In the genomic region with DNA sequence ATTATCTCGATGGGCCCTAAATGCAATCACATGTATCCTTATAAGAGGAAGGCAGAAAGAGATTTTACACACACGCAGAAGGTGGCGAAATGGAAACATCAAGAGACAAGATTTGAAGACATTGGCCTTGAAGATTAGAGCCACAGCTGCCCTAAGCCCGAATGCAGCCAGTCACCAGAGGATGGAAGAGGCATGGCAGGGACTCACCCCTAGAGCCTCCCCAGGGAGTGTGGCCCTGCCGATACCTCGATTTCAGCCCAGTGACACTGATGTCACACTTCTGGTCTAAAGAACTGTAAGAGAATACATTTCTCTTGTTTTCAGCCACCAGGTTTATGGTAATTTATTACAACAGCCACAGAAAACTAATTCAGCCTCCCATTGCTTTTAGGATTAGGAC, we compare ENCODE assay signal across 18 cellular contexts. TPM values are rescaled to one million over a fixed set of nuclear protein-coding genes. Genes with fewer than 3 reads are reported as not detected.
A peak's percentile ranks its signal among the peaks of the same experiment; 100 is the strongest.
DNase-seq lines count a peak whose midpoint lies in the region; ATAC-seq and TF ChIP-seq lines count a peak whose summit lies in the region.
"Had no signal": no experiment of that assay in that cellular context is flagged by ENCODE, and none has a peak within 500 bp of the region (broad histone marks: within the 10 kb centered on the region; RNA-seq: fewer than 3 reads in every experiment).

No MANE protein-coding gene starts in this region.

- no peaks in the 10 kb centered on the region for H3K36me3 ChIP-seq in CD8-positive, alpha-beta T cell (ENCODE audit: insufficient read depth, low read length)
- H3K36me3 ChIP-seq: left ventricle myocardium inferior had no signal

- DNase-seq in CD8-positive, alpha-beta T cell: no peak
- DNase-seq in NCI-H82 treated with DMSO at 0.1 percent for 48 hours (lab: John Stamatoyannopoulos, UW; ENCODE audit: unreplicated experiment) (peak; percentile 89), NCI-H2171 (lab: John Stamatoyannopoulos, UW) (no peak), pons (ENCODE audit: low spot score) (no peak), right cardiac atrium (no peak), NOMO-1 (lab: John Stamatoyannopoulos, UW; ENCODE audit: unreplicated experiment in 2 of 2) (no peak)
- DNase-seq: activated CD4-positive, alpha-beta T cell treated with anti-CD3 and anti-CD28 coated beads for 1 hour; activated T-cell treated with anti-CD3 and anti-CD28 coated beads, Interleukin-2, amount 50 U/mL, for 48 hours; aorta; dermis blood vessel endothelial cell; DMS 273 treated with DMSO at 0.1 percent for 48 hours; left ventricle myocardium inferior; naive B cell; NCI-H2107; OCI-M1; stimulated activated CD4-positive, alpha-beta T cell treated with anti-CD3 and anti-CD28 coated beads, Interleukin-1b, Interleukin-23, amount 100 ng/mL, for 48 hours had no signal

- peak overlapping the region; percentile 75 for H3K27ac Mint-ChIP-seq in CD8-positive, alpha-beta T cell

- no peaks in the 10 kb centered on the region for H3K27me3 Mint-ChIP-seq in CD8-positive, alpha-beta T cell (ENCODE audit: low read depth)
- H3K27me3 Mint-ChIP-seq: naive B cell had no signal

- peaks cover 40% of the 10 kb centered on the region for H3K36me3 Mint-ChIP-seq in CD8-positive, alpha-beta T cell

- no peak overlapping the region for H3K4me3 Mint-ChIP-seq in CD8-positive, alpha-beta T cell

- WGBS in right cardiac atrium: 86% methylated on average over 6 of the region's 6 CpGs

- H3K4me1 Mint-ChIP-seq in CD8-positive, alpha-beta T cell (ENCODE audit: low read depth): peaks cover 83% of the 10 kb centered on the region

- H3K4me3 ChIP-seq in CD8-positive, alpha-beta T cell (ENCODE audit: low read depth, low read length): no peak overlapping the region
- H3K4me3 ChIP-seq in right cardiac atrium (ENCODE audit: low read length): no peak overlapping the region
- H3K4me3 ChIP-seq: left ventricle myocardium inferior had no signal

- peaks cover 48% of the 10 kb centered on the region for H3K4me1 ChIP-seq in CD8-positive, alpha-beta T cell (ENCODE audit: insufficient read depth, low read length)
- no peaks in the 10 kb centered on the region for H3K4me1 ChIP-seq in right cardiac atrium (ENCODE audit: control insufficient read depth, insufficient read depth, low read length)
- H3K4me1 ChIP-seq: left ventricle myocardium inferior had no signal

- TF ChIP-seq CTCF in CD8-positive, alpha-beta T cell (IDR thresholded peaks at IDR 0.05): no peak

- H3K9me3 ChIP-seq in CD8-positive, alpha-beta T cell (ENCODE audit: low read length): no peaks in the 10 kb centered on the region
- no peaks in the 10 kb centered on the region for H3K9me3 ChIP-seq in right cardiac atrium (ENCODE audit: control insufficient read depth, low read length)
- H3K9me3 ChIP-seq: left ventricle myocardium inferior had no signal

- intact Hi-C loops in CD8-positive, alpha-beta T cell (cut with DNase I, micrococcal nuclease): no loop called here
- intact Hi-C loops in right cardiac atrium (cut with DNase I): no loop called here

- H3K27me3 ChIP-seq in CD8-positive, alpha-beta T cell (ENCODE audit: insufficient read depth, low read length): no peaks in the 10 kb centered on the region
- H3K27me3 ChIP-seq in right cardiac atrium (ENCODE audit: control insufficient read depth, insufficient read depth): no peaks in the 10 kb centered on the region

- H3K9me3 Mint-ChIP-seq in CD8-positive, alpha-beta T cell: no peaks in the 10 kb centered on the region
- H3K9me3 Mint-ChIP-seq: naive B cell had no signal

- H3K27ac ChIP-seq in CD8-positive, alpha-beta T cell (ENCODE audit: low read depth, low read length): no peak overlapping the region
- no peak overlapping the region for H3K27ac ChIP-seq in right cardiac atrium (ENCODE audit: low read length)
- H3K27ac ChIP-seq: left ventricle myocardium inferior had no signal

- POLR2A ChIA-PET in CD8-positive, alpha-beta T cell (lab: Charles Lee): interaction anchor here (0.8 kb wide), 1 partner anchor 98 kb away, joined by 3 read pairs; no protein-coding TSS in a partner anchor

- CTCF ChIA-PET in CD8-positive, alpha-beta T cell (lab: Charles Lee): no interaction called here

- ATAC-seq in CD8-positive, alpha-beta T cell: no peak
- ATAC-seq in GM19397 (IDR thresholded peaks at IDR 0.05; ENCODE audit: unreplicated experiment): peak; percentile 76
- peak; percentile 79 for ATAC-seq in HG02798 (IDR thresholded peaks at IDR 0.05; ENCODE audit: poor library complexity, unreplicated experiment)
- no peak for ATAC-seq in right cardiac atrium

RNA-seq across cellular contexts. Expression of a gene that starts 17.4 kb away (rescaled TPM):
- 10 to 100 TPM; 84.7 to 85.7 TPM for total RNA-seq in CD8-positive, alpha-beta T cell
- total RNA-seq in right cardiac atrium: 10 to 100 TPM in 1 of 4 donors, 1 to 10 TPM in 3; 4.1 to 11.0 (median 6.0) TPM
- polyA plus RNA-seq in right cardiac atrium: 2.8 TPM

Comparison
In these comparisons a context has a peak if more than half of its experiments do, and no peak if none do; other contexts are left out.
1. ATAC-seq: peak in GM19397 (single experiment) and HG02798 (single experiment); none in CD8-positive, alpha-beta T cell (single experiment) and right cardiac atrium (0 of 2).
2. RNA of a gene that starts 17.4 kb away (total RNA-seq): 84.7 to 85.7 TPM in CD8-positive, alpha-beta T cell; 4.1 to 11.0 TPM in right cardiac atrium; every median in the first group is over 4 times any median in the second.